ENCODE assay signal across 1 cellular context in the genomic region with DNA sequence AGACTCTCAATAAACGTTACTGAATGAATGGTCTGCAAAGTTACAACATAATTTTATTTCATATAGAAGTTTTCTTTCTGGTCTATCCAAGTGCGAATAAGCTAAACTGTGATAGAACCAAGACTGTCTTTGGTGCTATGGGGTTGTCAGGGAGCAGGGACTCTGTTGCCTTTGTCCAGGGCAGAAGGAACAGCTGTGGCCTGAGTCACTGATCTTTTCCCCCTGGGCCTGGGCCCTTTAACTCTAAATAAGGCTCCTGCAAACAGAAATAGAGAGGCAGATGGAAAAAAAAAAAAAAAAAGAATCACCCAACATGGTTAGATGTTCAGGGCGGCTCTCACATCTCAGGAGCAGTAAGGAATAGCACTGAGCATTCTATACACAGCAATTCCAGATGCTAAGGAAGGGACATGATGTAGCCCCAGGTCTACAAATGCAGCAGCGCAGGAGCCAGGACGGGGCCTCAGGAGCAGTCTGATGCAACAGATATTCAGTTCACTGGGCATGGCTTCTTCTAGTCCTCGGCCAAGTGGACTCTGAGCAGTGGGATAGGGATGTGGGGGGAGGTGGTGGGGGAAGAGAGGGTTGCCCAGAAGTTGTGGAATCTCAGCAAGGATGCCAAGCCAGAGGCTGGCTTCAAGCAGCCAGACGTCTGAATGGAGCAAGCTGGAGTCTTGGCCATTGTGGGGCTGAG.
A peak's percentile ranks its signal among the peaks of the same experiment; 100 is the strongest.
TF ChIP-seq lines count a peak whose summit lies in the region.

No MANE protein-coding gene starts in this region.

TF ChIP-seq in HepG2, 621 proteins besides CTCF, POLR2A, EP300 and RAD21 (continued from another document and continues in another):
- TF ChIP-seq, protein P1, sequence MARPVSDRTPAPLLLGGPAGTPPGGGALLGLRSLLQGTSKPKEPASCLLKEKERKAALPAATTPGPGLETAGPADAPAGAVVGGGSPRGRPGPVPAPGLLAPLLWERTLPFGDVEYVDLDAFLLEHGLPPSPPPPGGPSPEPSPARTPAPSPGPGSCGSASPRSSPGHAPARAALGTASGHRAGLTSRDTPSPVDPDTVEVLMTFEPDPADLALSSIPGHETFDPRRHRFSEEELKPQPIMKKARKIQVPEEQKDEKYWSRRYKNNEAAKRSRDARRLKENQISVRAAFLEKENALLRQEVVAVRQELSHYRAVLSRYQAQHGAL (CRISPR knock-in tag; IDR thresholded peaks at IDR 0.05; ENCODE audit: not compliant biosample characterization) = no peak
- TF ChIP-seq ATF4 (CRISPR knock-in tag; IDR thresholded peaks at IDR 0.05) (peak in 1 of 2 experiments; percentile 96; a peak in 2 of 4 replicates), KDM5B (CRISPR knock-in tag; IDR thresholded peaks at IDR 0.05; ENCODE audit: borderline replicate concordance) (0 out of 2 replicates have a peak, but pooled peaks have one; percentile 10), ZNF382 (CRISPR knock-in tag; IDR thresholded peaks at IDR 0.05; ENCODE audit: borderline replicate concordance) (no peak), ZNF556 (CRISPR knock-in tag; IDR thresholded peaks at IDR 0.05; ENCODE audit: borderline replicate concordance) (0 out of 2 replicates have a peak, but pooled peaks have one; percentile 12), MYNN (CRISPR knock-in tag; IDR thresholded peaks at IDR 0.05; ENCODE audit: low read depth) (no peak), CEBPB (IDR thresholded peaks at IDR 0.05; ENCODE audit: borderline replicate concordance, low read depth, low read length) (peak; percentile 50; the same call in 1 of the 2 replicates), MEIS1 (CRISPR knock-in tag; IDR thresholded peaks at IDR 0.05; ENCODE audit: borderline replicate concordance) (peak; percentile 9; the same call in 1 of the 2 replicates), RFX3 (CRISPR knock-in tag; IDR thresholded peaks at IDR 0.05) (no peak), ARNTL (CRISPR knock-in tag; IDR thresholded peaks at IDR 0.05) (0 out of 2 replicates have a peak, but pooled peaks have one; percentile 18), DNMT3B (CRISPR knock-in tag; conservative IDR thresholded peaks at IDR 0.05) (0 out of 2 replicates have a peak, but pooled peaks have one; percentile 14), ZNF331 (CRISPR knock-in tag; IDR thresholded peaks at IDR 0.05) (no peak), FOXA3 (CRISPR knock-in tag; IDR thresholded peaks at IDR 0.05) (0 out of 2 replicates have a peak, but pooled peaks have one; percentile 12), ZNF788 (CRISPR knock-in tag; IDR thresholded peaks at IDR 0.05; ENCODE audit: borderline replicate concordance) (no peak), ZNF280D (CRISPR knock-in tag; IDR thresholded peaks at IDR 0.05) (no peak), JARID2 (CRISPR knock-in tag; IDR thresholded peaks at IDR 0.05; ENCODE audit: insufficient replicate concordance) (no peak), MTF1 (CRISPR knock-in tag; IDR thresholded peaks at IDR 0.05) (no peak), ZNF10 (CRISPR knock-in tag; IDR thresholded peaks at IDR 0.05; ENCODE audit: borderline replicate concordance, low read depth) (no peak), SSRP1 (CRISPR knock-in tag; IDR thresholded peaks at IDR 0.05) (0 out of 2 replicates have a peak, but pooled peaks have one; percentile 19), SP4 (CRISPR knock-in tag; IDR thresholded peaks at IDR 0.05) (no peak; the same call in 1 of the 2 replicates), ZNF691 (CRISPR knock-in tag; IDR thresholded peaks at IDR 0.05; ENCODE audit: borderline replicate concordance, low read depth) (no peak), SMAD3 (CRISPR knock-in tag; IDR thresholded peaks at IDR 0.05) (0 out of 2 replicates have a peak, but pooled peaks have one; percentile 5), ZNF883 (CRISPR knock-in tag; IDR thresholded peaks at IDR 0.05; ENCODE audit: not compliant biosample characterization) (no peak), SP2 (CRISPR knock-in tag; IDR thresholded peaks at IDR 0.05) (no peak), KLF12 (CRISPR knock-in tag; IDR thresholded peaks at IDR 0.05; ENCODE audit: borderline replicate concordance) (no peak), TRIM24 (CRISPR knock-in tag; IDR thresholded peaks at IDR 0.05) (no peak), NR2C2 (CRISPR knock-in tag; IDR thresholded peaks at IDR 0.05; ENCODE audit: borderline replicate concordance) (no peak; the same call in 1 of the 2 replicates), KLF6 (CRISPR knock-in tag; IDR thresholded peaks at IDR 0.05) (peak; percentile 23; the same call in 1 of the 2 replicates), ZNF430 (CRISPR knock-in tag; IDR thresholded peaks at IDR 0.05) (no peak), GATAD2A (CRISPR knock-in tag; IDR thresholded peaks at IDR 0.05) (peak; percentile 62), ADNP (CRISPR knock-in tag; IDR thresholded peaks at IDR 0.05) (no peak), BCL6 (CRISPR knock-in tag; IDR thresholded peaks at IDR 0.05) (peak; percentile 6; the same call in 1 of the 2 replicates), ZNF530 (CRISPR knock-in tag; IDR thresholded peaks at IDR 0.05; ENCODE audit: low read depth) (no peak), CBX5 (CRISPR knock-in tag; IDR thresholded peaks at IDR 0.05; ENCODE audit: borderline replicate concordance) (no peak; the same call in 1 of the 2 replicates), ZNF276 (CRISPR knock-in tag; IDR thresholded peaks at IDR 0.05; ENCODE audit: low read depth) (no peak), SETDB1 (CRISPR knock-in tag; IDR thresholded peaks at IDR 0.05; ENCODE audit: borderline replicate concordance) (no peak), TMF1 (CRISPR knock-in tag; IDR thresholded peaks at IDR 0.05; ENCODE audit: low read depth) (no peak), ZBTB4 (CRISPR knock-in tag; IDR thresholded peaks at IDR 0.05; ENCODE audit: borderline replicate concordance) (no peak), SOX6 (IDR thresholded peaks at IDR 0.05) (no peak), SOX6 (CRISPR knock-in tag; IDR thresholded peaks at IDR 0.05) (peak; percentile 24; the same call in 1 of the 2 replicates), MTA3 (CRISPR knock-in tag; IDR thresholded peaks at IDR 0.05) (no peak), PATZ1 (CRISPR knock-in tag; IDR thresholded peaks at IDR 0.05) (no peak), ZNF720 (CRISPR knock-in tag; IDR thresholded peaks at IDR 0.05) (no peak), HNF4G (IDR thresholded peaks at IDR 0.05; ENCODE audit: borderline replicate concordance, low read depth, low read length) (peak; percentile 37; the same call in 1 of the 2 replicates), HNF4G (CRISPR knock-in tag; IDR thresholded peaks at IDR 0.05; ENCODE audit: borderline replicate concordance, low read depth) (no peak), STAT5B (CRISPR knock-in tag; IDR thresholded peaks at IDR 0.05) (no peak)
- TF ChIP-seq, protein P2, sequence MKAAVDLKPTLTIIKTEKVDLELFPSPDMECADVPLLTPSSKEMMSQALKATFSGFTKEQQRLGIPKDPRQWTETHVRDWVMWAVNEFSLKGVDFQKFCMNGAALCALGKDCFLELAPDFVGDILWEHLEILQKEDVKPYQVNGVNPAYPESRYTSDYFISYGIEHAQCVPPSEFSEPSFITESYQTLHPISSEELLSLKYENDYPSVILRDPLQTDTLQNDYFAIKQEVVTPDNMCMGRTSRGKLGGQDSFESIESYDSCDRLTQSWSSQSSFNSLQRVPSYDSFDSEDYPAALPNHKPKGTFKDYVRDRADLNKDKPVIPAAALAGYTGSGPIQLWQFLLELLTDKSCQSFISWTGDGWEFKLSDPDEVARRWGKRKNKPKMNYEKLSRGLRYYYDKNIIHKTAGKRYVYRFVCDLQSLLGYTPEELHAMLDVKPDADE (CRISPR knock-in tag; IDR thresholded peaks at IDR 0.05) = no peak
- TF ChIP-seq, protein P3, sequence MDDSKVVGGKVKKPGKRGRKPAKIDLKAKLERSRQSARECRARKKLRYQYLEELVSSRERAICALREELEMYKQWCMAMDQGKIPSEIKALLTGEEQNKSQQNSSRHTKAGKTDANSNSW (CRISPR knock-in tag; IDR thresholded peaks at IDR 0.05; ENCODE audit: borderline replicate concordance) = no peak
- TF ChIP-seq, protein P4, sequence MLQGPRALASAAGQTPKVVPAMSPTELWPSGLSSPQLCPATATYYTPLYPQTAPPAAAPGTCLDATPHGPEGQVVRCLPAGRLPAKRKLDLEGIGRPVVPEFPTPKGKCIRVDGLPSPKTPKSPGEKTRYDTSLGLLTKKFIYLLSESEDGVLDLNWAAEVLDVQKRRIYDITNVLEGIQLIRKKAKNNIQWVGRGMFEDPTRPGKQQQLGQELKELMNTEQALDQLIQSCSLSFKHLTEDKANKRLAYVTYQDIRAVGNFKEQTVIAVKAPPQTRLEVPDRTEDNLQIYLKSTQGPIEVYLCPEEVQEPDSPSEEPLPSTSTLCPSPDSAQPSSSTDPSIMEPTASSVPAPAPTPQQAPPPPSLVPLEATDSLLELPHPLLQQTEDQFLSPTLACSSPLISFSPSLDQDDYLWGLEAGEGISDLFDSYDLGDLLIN (CRISPR knock-in tag; IDR thresholded peaks at IDR 0.05; ENCODE audit: borderline replicate concordance) = no peak
